Comparison of ENCODE assay signal across 8 cellular contexts in the genomic region with DNA sequence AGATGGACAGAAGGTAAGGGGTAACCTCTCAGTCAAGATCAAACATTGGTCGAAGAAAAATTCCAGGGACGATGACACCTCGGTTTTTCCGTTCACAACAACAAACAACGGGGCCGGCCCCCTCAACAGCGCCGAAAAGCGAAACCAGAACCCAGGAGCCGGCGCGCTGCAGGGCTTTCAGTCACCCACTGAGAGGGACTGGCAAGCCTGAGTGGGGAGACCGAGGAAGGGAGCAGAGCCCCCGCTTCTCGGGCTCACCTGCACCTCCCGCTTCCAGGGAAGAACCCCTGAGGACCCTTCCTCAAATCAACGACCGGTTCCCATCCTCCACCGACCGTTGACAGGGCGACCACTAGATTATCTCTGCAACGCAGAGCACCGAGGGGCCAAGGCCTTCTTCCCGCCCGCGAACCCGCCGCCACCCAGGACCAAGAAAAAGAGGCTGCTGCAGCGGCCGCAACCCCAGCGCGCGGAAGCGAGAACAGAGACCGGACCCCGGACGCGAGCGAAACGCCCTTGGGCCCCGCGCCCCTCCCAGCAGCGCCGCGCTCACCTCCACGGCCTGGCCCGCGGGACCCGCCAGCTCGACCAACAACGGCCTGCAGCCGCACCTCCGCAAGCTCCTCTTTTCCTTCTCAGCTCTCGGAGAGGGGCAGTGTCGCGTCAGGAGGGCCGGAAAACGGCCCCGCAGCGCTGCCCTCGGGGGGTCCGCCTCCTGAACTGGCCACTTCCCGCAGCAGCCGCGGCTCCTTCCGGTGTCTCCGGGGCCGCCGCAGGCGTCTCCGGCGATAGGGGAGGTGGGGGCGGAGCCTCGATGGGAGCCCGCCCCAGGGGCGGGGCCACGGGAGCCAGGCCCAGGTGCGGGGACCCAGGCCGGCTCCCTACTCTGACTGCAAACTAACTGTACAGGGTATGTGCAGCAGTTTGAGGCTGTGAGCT. TPM values are rescaled to one million over a fixed set of nuclear protein-coding genes. Genes with fewer than 3 reads are reported as not detected.
DNase-seq lines count a peak whose midpoint lies in the region; ATAC-seq and TF ChIP-seq lines count a peak whose summit lies in the region.

USP33 (minus strand) TSS at position 763 of the 939 bp plus-strand sequence. CDS start 18,155 bp downstream, outside the sequence.

- TF ChIP-seq CTCF in MM.1S (IDR thresholded peaks at IDR 0.05; ENCODE audit: low read length) (no peak), SK-N-SH (IDR thresholded peaks at IDR 0.05) (no peak), omental fat pad (IDR thresholded peaks at IDR 0.05) (no peak), testis (IDR thresholded peaks at IDR 0.05) (no peak)

- H3K27ac ChIP-seq in MM.1S (ENCODE audit: low read length) (peak within 1 kb of the TSS; percentile 67), SK-N-SH (ENCODE audit: low read depth in 2 of 2, low read length in 1 of 2) (peak within 1 kb of the TSS; percentile 79 to 83), testis (peak within 1 kb of the TSS; percentile 81 to 86)

- DNase-seq in GF-D8 (lab: John Stamatoyannopoulos, UW) = peak; percentile 70
- peak; percentile 71 to 93 for DNase-seq in HAP-1 (ENCODE audit: low spot score in 2 of 2)
- DNase-seq in MM.1S = peak; percentile 90
- DNase-seq in SK-N-SH = peak; percentile 96
- peak; percentile 94 for DNase-seq in activated naive CD4-positive, alpha-beta T cell treated with anti-CD3 and anti-CD28 coated beads, Interleukin-2, amount 10 ng/mL, durations not matched to agents 7 days and 5 days
- DNase-seq in globus pallidus (ENCODE audit: low spot score) = peak; percentile 89
- DNase-seq in omental fat pad (ENCODE audit: low spot score) = peak; percentile 65
- DNase-seq in testis = peak; percentile 94

- H4K20me1 ChIP-seq in MM.1S (ENCODE audit: insufficient read depth, low read length) = peaks cover 25% of the 10 kb centered on the region
- H4K20me1 ChIP-seq in SK-N-SH (ENCODE audit: insufficient read depth) = peaks cover 45% of the 10 kb centered on the region

- peaks cover 4% of the 10 kb centered on the region for H3K27me3 Mint-ChIP-seq in activated naive CD4-positive, alpha-beta T cell treated with anti-CD3 and anti-CD28 coated beads, Interleukin-2, amount 10 ng/mL, durations not matched to agents 7 days and 5 days

- H3K4me1 ChIP-seq in HAP-1 (peaks cover 15% of the 10 kb centered on the region), MM.1S (ENCODE audit: low read length) (peaks cover 27% of the 10 kb centered on the region), SK-N-SH (ENCODE audit: control insufficient read depth in 1 of 2, insufficient read depth in 2 of 2, low read depth in 1 of 2, low read length in 1 of 2) (peaks cover 3 to 7% of the 10 kb centered on the region in 2 experiments; a peak in 3 of 4 replicates), testis (peaks cover 6% of the 10 kb centered on the region)

- peaks cover 9% of the 10 kb centered on the region for H3K36me3 Mint-ChIP-seq in activated naive CD4-positive, alpha-beta T cell treated with anti-CD3 and anti-CD28 coated beads, Interleukin-2, amount 10 ng/mL, durations not matched to agents 7 days and 5 days

- H3K9me3 Mint-ChIP-seq in activated naive CD4-positive, alpha-beta T cell treated with anti-CD3 and anti-CD28 coated beads, Interleukin-2, amount 10 ng/mL, durations not matched to agents 7 days and 5 days = no peaks in the 10 kb centered on the region

- no peaks in the 10 kb centered on the region for H3K36me3 ChIP-seq in HAP-1 (replicated peaks)
- no peaks in the 10 kb centered on the region for H3K36me3 ChIP-seq in MM.1S (replicated peaks; ENCODE audit: insufficient read depth, low read length)
- H3K36me3 ChIP-seq in SK-N-SH (replicated peaks in 1 of 2; ENCODE audit: control insufficient read depth in 1 of 2, insufficient read depth in 2 of 2, low read length in 1 of 2) = no peaks in the 10 kb centered on the region
- no peaks in the 10 kb centered on the region for H3K36me3 ChIP-seq in testis (ENCODE audit: low read depth, missing control alignments)

- H2AFZ ChIP-seq in MM.1S (ENCODE audit: low read length) (peak within 1 kb of the TSS; percentile 86), SK-N-SH (ENCODE audit: low read depth) (peak within 1 kb of the TSS; percentile 85)

- intact Hi-C loops in testis (cut with DNase I; ENCODE audit: low total_unique reads) = no loop called here

- in situ Hi-C loops in HAP-1 (cut with MboI; ENCODE audit: low sequenced_read_pairs) = no loop called here

- H3F3A ChIP-seq in MM.1S (ENCODE audit: insufficient read depth, low read length) (peaks cover 13% of the 10 kb centered on the region; the same call in 1 of the 2 replicates), SK-N-SH (replicated peaks; ENCODE audit: insufficient read depth) (peaks cover 20% of the 10 kb centered on the region)

- peak within 1 kb of the TSS; percentile 86 for H3K9ac ChIP-seq in MM.1S (ENCODE audit: low read length)
- H3K9ac ChIP-seq in SK-N-SH = peak within 1 kb of the TSS; percentile 85

- WGBS in SK-N-SH (ENCODE audit: low lambda C conversion rate) = under 1% methylated on average over 22 of the region's 79 CpGs
- 0% methylated on average over 54 to 72 of the region's 79 CpGs for WGBS in testis, 2 donors

- H3K4me2 ChIP-seq in MM.1S (ENCODE audit: low read depth, low read length) = peak within 1 kb of the TSS; percentile 58
- peak within 1 kb of the TSS; percentile 86 for H3K4me2 ChIP-seq in SK-N-SH

- H3K27ac Mint-ChIP-seq in activated naive CD4-positive, alpha-beta T cell treated with anti-CD3 and anti-CD28 coated beads, Interleukin-2, amount 10 ng/mL, durations not matched to agents 7 days and 5 days = peak within 1 kb of the TSS; percentile 95

- TF ChIP-seq POLR2A in testis (IDR thresholded peaks at IDR 0.05) = peak; percentile 34

- H3K9me3 ChIP-seq in HAP-1 (no peaks in the 10 kb centered on the region), MM.1S (replicated peaks; ENCODE audit: insufficient read depth, low read length) (no peaks in the 10 kb centered on the region), SK-N-SH (no peaks in the 10 kb centered on the region), testis (no peaks in the 10 kb centered on the region)

- peak within 1 kb of the TSS; percentile 84 for H3K4me3 Mint-ChIP-seq in activated naive CD4-positive, alpha-beta T cell treated with anti-CD3 and anti-CD28 coated beads, Interleukin-2, amount 10 ng/mL, durations not matched to agents 7 days and 5 days

- H3K4me1 Mint-ChIP-seq in activated naive CD4-positive, alpha-beta T cell treated with anti-CD3 and anti-CD28 coated beads, Interleukin-2, amount 10 ng/mL, durations not matched to agents 7 days and 5 days = peaks cover 39% of the 10 kb centered on the region

- H3K9me2 ChIP-seq in MM.1S (replicated peaks; ENCODE audit: insufficient read depth, low read length) (no peaks in the 10 kb centered on the region), SK-N-SH (no peaks in the 10 kb centered on the region)

- TF ChIP-seq EP300 in SK-N-SH (IDR thresholded peaks at IDR 0.05; ENCODE audit: borderline replicate concordance in 1 of 2, low read depth in 1 of 2, low read length in 1 of 2) = 0 out of 4 replicates have a peak, but pooled peaks of 1 of the 2 experiments have one; percentile 13

- peak; percentile 92 for ATAC-seq in omental fat pad (ENCODE audit: low FRiP score)

- TF ChIP-seq RAD21 in SK-N-SH (IDR thresholded peaks at IDR 0.05; ENCODE audit: low read length) = no peak

- H3K79me2 ChIP-seq in MM.1S (ENCODE audit: low read length) = peaks cover 53% of the 10 kb centered on the region
- H3K79me2 ChIP-seq in SK-N-SH (ENCODE audit: insufficient read depth) = peaks cover 52% of the 10 kb centered on the region

- CTCF ChIA-PET in SK-N-SH (lab: Yijun Ruan, JAX) = interaction anchor here (1.3 kb wide), 1 partner anchor 10 kb away, joined by 4 read pairs; no protein-coding TSS in a partner anchor
- CTCF ChIA-PET in activated naive CD4-positive, alpha-beta T cell treated with anti-CD3 and anti-CD28 coated beads, Interleukin-2, amount 10 ng/mL, durations not matched to agents 7 days and 5 days (lab: Charles Lee) = no interaction called here

- POLR2A ChIA-PET in SK-N-SH (lab: Yijun Ruan, JAX) = no interaction called here

- no peaks in the 10 kb centered on the region for H3K27me3 ChIP-seq in HAP-1 (ENCODE audit: low read depth)
- H3K27me3 ChIP-seq in MM.1S (replicated peaks; ENCODE audit: insufficient read depth, low read length) = no peaks in the 10 kb centered on the region
- H3K27me3 ChIP-seq in SK-N-SH (ENCODE audit: insufficient read depth) = no peaks in the 10 kb centered on the region
- H3K27me3 ChIP-seq in testis = no peaks in the 10 kb centered on the region

- peak within 1 kb of the TSS; percentile 88 for H3K4me3 ChIP-seq in HAP-1
- H3K4me3 ChIP-seq in MM.1S (ENCODE audit: low read length) = peak within 1 kb of the TSS; percentile 91
- peak within 1 kb of the TSS; percentile 66 to 89 for H3K4me3 ChIP-seq in SK-N-SH (ENCODE audit: low read depth in 2 of 2, low read length in 1 of 2)
- H3K4me3 ChIP-seq in testis = peak within 1 kb of the TSS; percentile 79 to 96

TF ChIP-seq in SK-N-SH, 30 proteins besides CTCF, POLR2A, EP300 and RAD21 (continues in another document):
- no peak for TF ChIP-seq MXI1 (IDR thresholded peaks at IDR 0.05; ENCODE audit: low read depth, low read length)
- TF ChIP-seq RFX5 (IDR thresholded peaks at IDR 0.05; ENCODE audit: low read length) = no peak
- TF ChIP-seq TAF1 (IDR thresholded peaks at IDR 0.05; ENCODE audit: borderline replicate concordance, low read depth, low read length) = peak; percentile 62; the same call in 1 of the 2 replicates
- TF ChIP-seq GATA2 (CRISPR knock-in tag; IDR thresholded peaks at IDR 0.05) = no peak
- no peak for TF ChIP-seq TCF12 (IDR thresholded peaks at IDR 0.05)
- TF ChIP-seq RCOR1 (IDR thresholded peaks at IDR 0.05; ENCODE audit: low read length) = no peak

RNA-seq across cellular contexts. Expression of gene USP33, which starts in this region (rescaled TPM):
- polyA plus RNA-seq in SK-N-SH (2012; rRNA removed) = 26.3 and 38.8 TPM in 2 replicates
- polyA plus RNA-seq in SK-N-SH (2012; cell fraction: cytosol; rRNA removed) = 35.0 and 35.8 TPM in 2 replicates
- 24.9 and 61.0 TPM in 2 replicates for polyA plus RNA-seq in SK-N-SH (2012; cell fraction: nucleus; rRNA removed)
- total RNA-seq in omental fat pad = 100 to 1,000 TPM in 2 of 4 donors, 10 to 100 TPM in 2; 63.8 to 146 (median 98.3) TPM
- total RNA-seq in testis = 10 to 100 TPM; 66.1 to 75.2 TPM
- polyA plus RNA-seq in testis (ENCODE audit: insufficient read depth, low read depth, low replicate concordance) = 35.7 TPM

Comparison
In these comparisons a context has a peak if more than half of its experiments do, and no peak if none do; other contexts are left out.
1. Peak in every context shown above with its lines: DNase-seq, ATAC-seq, H3K4me3 ChIP-seq and H3K27ac ChIP-seq.